In the genomic region with DNA sequence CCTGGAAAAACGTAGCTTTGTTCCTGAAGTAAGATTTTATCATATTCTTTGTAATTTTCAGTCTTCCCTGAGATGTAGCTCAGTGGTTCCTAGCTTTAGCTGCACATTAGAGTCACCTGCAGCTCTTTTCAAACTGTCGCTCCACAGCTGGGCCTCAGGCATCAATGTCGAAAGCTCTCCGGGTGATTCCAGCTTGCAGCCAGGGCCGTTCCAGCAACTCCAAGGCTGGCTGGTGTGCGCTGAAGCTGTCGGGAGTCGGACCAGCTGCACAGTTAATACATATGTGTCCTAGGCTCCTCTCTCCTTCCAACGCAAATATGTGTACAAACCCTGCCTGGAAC, we compare ENCODE assay signal across 8 cellular contexts. TPM values are rescaled to one million over a fixed set of nuclear protein-coding genes. Genes with fewer than 3 reads are reported as not detected.
DNase-seq lines count a peak whose midpoint lies in the region; ATAC-seq and TF ChIP-seq lines count a peak whose summit lies in the region.

No MANE protein-coding gene starts in this region.

- ATAC-seq in HG03378 (IDR thresholded peaks at IDR 0.05; ENCODE audit: unreplicated experiment), result peak; percentile 16

- peaks cover 30% of the 10 kb centered on the region for H3K4me1 Mint-ChIP-seq in T-helper 1 cell treated with Interleukin-12 subunit alpha and Interleukin-12 subunit beta and Interleukin-4 antibody, amounts not matched to agents 30 μg/mL and 1 μg/mL, for 36 hours (ENCODE audit: low read depth)
- H3K4me1 Mint-ChIP-seq in brain, result peaks cover 47% of the 10 kb centered on the region

- no peak for TF ChIP-seq CTCF in brain (conservative IDR thresholded peaks at IDR 0.05)

- H3K27ac ChIP-seq in mucosa of rectum (ENCODE audit: low read depth in 2 of 2, low read length in 2 of 2), result peak overlapping the region; percentile 74 to 95

- no peaks in the 10 kb centered on the region for H3K9me3 Mint-ChIP-seq in T-helper 1 cell treated with Interleukin-12 subunit alpha and Interleukin-12 subunit beta and Interleukin-4 antibody, amounts not matched to agents 30 μg/mL and 1 μg/mL, for 36 hours
- peaks cover 0 to 7% (median 0%) of the 10 kb centered on the region in 5 experiments for H3K9me3 Mint-ChIP-seq in brain

- H3K4me3 Mint-ChIP-seq in T-helper 1 cell treated with Interleukin-12 subunit alpha and Interleukin-12 subunit beta and Interleukin-4 antibody, amounts not matched to agents 30 μg/mL and 1 μg/mL, for 36 hours, result peak overlapping the region; percentile 99
- H3K4me3 Mint-ChIP-seq in brain, result peak overlapping the region; percentile 98 to 100 (median 100)

- H3K27me3 Mint-ChIP-seq in T-helper 1 cell treated with Interleukin-12 subunit alpha and Interleukin-12 subunit beta and Interleukin-4 antibody, amounts not matched to agents 30 μg/mL and 1 μg/mL, for 36 hours (ENCODE audit: low read depth), result no peaks in the 10 kb centered on the region
- peaks cover 19% of the 10 kb centered on the region for H3K27me3 Mint-ChIP-seq in brain

- peaks cover 5 to 14% of the 10 kb centered on the region in 2 donors for H3K4me1 ChIP-seq in mucosa of rectum (ENCODE audit: control insufficient read depth in 2 of 2, insufficient read depth in 2 of 2, low read length in 2 of 2)

- no peaks in the 10 kb centered on the region for H3K9me3 ChIP-seq in mucosa of rectum (ENCODE audit: control insufficient read depth in 2 of 2, low read length in 2 of 2)

- peaks cover 2 to 3% of the 10 kb centered on the region in 2 donors for H3K36me3 ChIP-seq in mucosa of rectum (ENCODE audit: control insufficient read depth in 2 of 2, insufficient read depth in 2 of 2, low read length in 2 of 2)

- peak overlapping the region; percentile 67 to 99 for H3K9ac ChIP-seq in mucosa of rectum (ENCODE audit: low read depth in 1 of 2, low read length in 2 of 2)

- peak overlapping the region; percentile 93 for H3K27ac Mint-ChIP-seq in T-helper 1 cell treated with Interleukin-12 subunit alpha and Interleukin-12 subunit beta and Interleukin-4 antibody, amounts not matched to agents 30 μg/mL and 1 μg/mL, for 36 hours
- peak overlapping the region; percentile 98 to 100 (median 99) for H3K27ac Mint-ChIP-seq in brain

- no peaks in the 10 kb centered on the region for H3K27me3 ChIP-seq in mucosa of rectum (ENCODE audit: control insufficient read depth in 2 of 2, insufficient read depth in 2 of 2, low read length in 2 of 2)

- peaks cover 2% of the 10 kb centered on the region for H3K36me3 Mint-ChIP-seq in T-helper 1 cell treated with Interleukin-12 subunit alpha and Interleukin-12 subunit beta and Interleukin-4 antibody, amounts not matched to agents 30 μg/mL and 1 μg/mL, for 36 hours (ENCODE audit: low read depth)
- peaks cover 9% of the 10 kb centered on the region for H3K36me3 Mint-ChIP-seq in brain

- no peak for DNase-seq in T-helper 1 cell
- DNase-seq in glomerular visceral epithelial cell (ENCODE audit: extremely low spot score), result no peak
- DNase-seq in NCI-H446 treated with DMSO at 0.1 percent for 48 hours (lab: John Stamatoyannopoulos, UW), result no peak
- no peak for DNase-seq in NCI-H2227 (lab: John Stamatoyannopoulos, UW; ENCODE audit: unreplicated experiment)

- peak overlapping the region; percentile 78 to 100 for H3K4me3 ChIP-seq in mucosa of rectum (ENCODE audit: low read length in 2 of 2)

RNA-seq across cellular contexts. Expression of a gene that starts 0.6 kb away (rescaled TPM):
- 2.8 TPM for polyA plus RNA-seq in brain (ENCODE audit: insufficient read depth, low read depth, low replicate concordance)

RNA-seq across cellular contexts. Expression of a gene that starts 5.4 kb away (rescaled TPM):
- 7.5 TPM for polyA plus RNA-seq in brain (ENCODE audit: insufficient read depth, low read depth, low replicate concordance)

RNA-seq across cellular contexts. Expression of a gene that starts 42.3 kb away (rescaled TPM):
- polyA plus RNA-seq in brain (ENCODE audit: insufficient read depth, low read depth, low replicate concordance), result 2.1 TPM

RNA-seq across cellular contexts. Expression of a gene that starts 43.4 kb away (rescaled TPM):
- 36.1 TPM for polyA plus RNA-seq in brain (ENCODE audit: insufficient read depth, low read depth, low replicate concordance)
